ENCODE assay signal across 8 cellular contexts in the genomic region with DNA sequence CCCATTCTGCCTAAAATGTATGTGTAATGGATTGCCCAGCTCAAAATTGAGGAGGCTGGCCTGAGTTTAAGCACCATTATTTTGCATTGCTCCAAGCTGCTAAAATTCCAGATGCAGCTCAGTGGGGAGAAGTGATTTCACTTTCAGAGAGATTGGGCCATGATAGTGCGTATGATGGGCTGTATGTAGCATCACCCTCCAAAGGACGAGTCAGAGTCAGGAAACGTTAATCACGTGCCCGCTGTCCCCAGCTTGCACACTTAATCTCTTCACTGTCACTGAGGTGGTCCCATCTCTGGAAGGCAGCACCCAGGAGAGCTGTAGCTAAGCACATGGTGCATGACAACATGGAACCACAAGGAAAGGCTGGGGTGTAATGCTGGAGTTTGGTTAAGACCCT.
A peak's percentile ranks its signal among the peaks of the same experiment; 100 is the strongest.
DNase-seq lines count a peak whose midpoint lies in the region; ATAC-seq and TF ChIP-seq lines count a peak whose summit lies in the region.
"Not testable (repeated sequence)": the region's sequence is repeated elsewhere in the genome, so short reads cannot be mapped to it uniquely, and the experiment has no call there.

No MANE protein-coding gene starts in this region.

- not testable (repeated sequence) for H3K36me3 ChIP-seq in PC-3 (ENCODE audit: low read depth, low read length)

- H3K79me2 ChIP-seq in PC-3 (ENCODE audit: low read length): not testable (repeated sequence)

- CTCF ChIA-PET in PC-3 (lab: Charles Lee); activated CD8-positive, alpha-beta T cell treated with anti-CD3 and anti-CD28 coated beads for 36 hours (lab: Charles Lee): not testable (repeated sequence)

- not testable (repeated sequence) for TF ChIP-seq CTCF in PC-3 (conservative IDR thresholded peaks at IDR 0.05; ENCODE audit: low read depth, low read length); activated CD8-positive, alpha-beta T cell treated with anti-CD3 and anti-CD28 coated beads for 36 hours (IDR thresholded peaks at IDR 0.05)

- not testable (repeated sequence) for H4K20me1 ChIP-seq in PC-3 (ENCODE audit: low read length)

- not testable (repeated sequence) for H3F3A ChIP-seq in PC-3 (ENCODE audit: low read length, unreplicated experiment)

- H3K9me3 ChIP-seq in PC-3 (ENCODE audit: low read length): not testable (repeated sequence)

- peak; percentile 33; the same call in 1 of the 2 replicates for ATAC-seq in PC-3
- peak; percentile 61 for ATAC-seq in activated CD4-positive, CD25-positive, alpha-beta regulatory T cell treated with anti-CD3 and anti-CD28 coated beads, Interleukin-2, amount 50 U/mL, for 24 hours
- ATAC-seq in activated CD8-positive, alpha-beta T cell treated with anti-CD3 and anti-CD28 coated beads for 36 hours: peak; percentile 37
- ATAC-seq in activated T-helper 17 cell treated with anti-CD3 and anti-CD28 coated beads, Interleukin-2, amount 50 U/mL, for 72 hours (replicated peaks): peak; percentile 39
- ATAC-seq in activated naive CD8-positive, alpha-beta T cell treated with anti-CD3 and anti-CD28 coated beads, Interleukin-2, amount 50 U/mL, for 24 hours: peak; percentile 66
- peak; percentile 19 to 33 for ATAC-seq in stimulated activated naive B cell treated with anti-CD40 and anti-IgM and Interleukin-4, amounts not matched to agents 10 μg/mL and 1 μg/mL and 100 μg/mL, for 72 hours (replicated peaks)

- not testable (repeated sequence) for H3K9me2 ChIP-seq in PC-3 (replicated peaks; ENCODE audit: low read length)

- not testable (repeated sequence) for H3K27ac Mint-ChIP-seq in IgD-negative memory B cell; activated CD8-positive, alpha-beta T cell treated with anti-CD3 and anti-CD28 coated beads for 36 hours; activated T-helper 17 cell treated with anti-CD3 and anti-CD28 coated beads, Interleukin-2, amount 50 U/mL, for 72 hours; activated naive CD8-positive, alpha-beta T cell treated with anti-CD3 and anti-CD28 coated beads, Interleukin-2, amount 50 U/mL, for 24 hours; stimulated activated naive B cell treated with anti-CD40 and anti-IgM and Interleukin-4, amounts not matched to agents 10 μg/mL and 1 μg/mL and 100 μg/mL, for 72 hours

- not testable (repeated sequence) for H3K4me2 ChIP-seq in PC-3 (ENCODE audit: low read length)

- BruUV-seq in PC-3 (replicated peaks; lab: Mats Ljungman, UMichigan): not testable (repeated sequence)

- not testable (repeated sequence) for H2AFZ ChIP-seq in PC-3 (ENCODE audit: low read length)

- not testable (repeated sequence) for DNase-seq in PC-3; activated CD8-positive, alpha-beta T cell treated with anti-CD3 and anti-CD28 coated beads for 36 hours; activated naive CD8-positive, alpha-beta T cell treated with anti-CD3 and anti-CD28 coated beads, Interleukin-2, amount 50 U/mL, for 24 hours; stimulated activated naive B cell treated with anti-CD40 and anti-IgM and Interleukin-4, amounts not matched to agents 10 μg/mL and 1 μg/mL and 100 μg/mL, for 72 hours
- DNase-seq in stimulated activated CD4-positive, alpha-beta T cell treated with anti-CD3 and anti-CD28 coated beads, Interleukin-1b, Interleukin-23, amount 100 ng/mL, for 48 hours: peak; percentile 24

- intact Hi-C loops in PC-3 (cut with micrococcal nuclease); activated CD8-positive, alpha-beta T cell treated with anti-CD3 and anti-CD28 coated beads for 36 hours (cut with micrococcal nuclease): not testable (repeated sequence)

- H3K4me1 ChIP-seq in PC-3 (ENCODE audit: insufficient read depth, low read length): not testable (repeated sequence)

- not testable (repeated sequence) for H3K27me3 ChIP-seq in PC-3 (ENCODE audit: low read length)

- not testable (repeated sequence) for H3K4me3 ChIP-seq in PC-3 (ENCODE audit: low read length)

- peak overlapping the region in 3 of 4 donors; percentile 25 to 57 (median 55) for H3K4me3 Mint-ChIP-seq in IgD-negative memory B cell
- H3K4me3 Mint-ChIP-seq in activated CD8-positive, alpha-beta T cell treated with anti-CD3 and anti-CD28 coated beads for 36 hours; activated naive CD8-positive, alpha-beta T cell treated with anti-CD3 and anti-CD28 coated beads, Interleukin-2, amount 50 U/mL, for 24 hours; stimulated activated naive B cell treated with anti-CD40 and anti-IgM and Interleukin-4, amounts not matched to agents 10 μg/mL and 1 μg/mL and 100 μg/mL, for 72 hours: not testable (repeated sequence)
- peak overlapping the region; percentile 17 for H3K4me3 Mint-ChIP-seq in activated T-helper 17 cell treated with anti-CD3 and anti-CD28 coated beads, Interleukin-2, amount 50 U/mL, for 72 hours

- not testable (repeated sequence) for H3K4me1 Mint-ChIP-seq in IgD-negative memory B cell; activated CD8-positive, alpha-beta T cell treated with anti-CD3 and anti-CD28 coated beads for 36 hours (ENCODE audit: low read depth); activated T-helper 17 cell treated with anti-CD3 and anti-CD28 coated beads, Interleukin-2, amount 50 U/mL, for 72 hours; stimulated activated naive B cell treated with anti-CD40 and anti-IgM and Interleukin-4, amounts not matched to agents 10 μg/mL and 1 μg/mL and 100 μg/mL, for 72 hours
- peaks cover 11% of the 10 kb centered on the region for H3K4me1 Mint-ChIP-seq in activated naive CD8-positive, alpha-beta T cell treated with anti-CD3 and anti-CD28 coated beads, Interleukin-2, amount 50 U/mL, for 24 hours

- not testable (repeated sequence) for H3K36me3 Mint-ChIP-seq in IgD-negative memory B cell; activated CD8-positive, alpha-beta T cell treated with anti-CD3 and anti-CD28 coated beads for 36 hours (ENCODE audit: low read depth); activated T-helper 17 cell treated with anti-CD3 and anti-CD28 coated beads, Interleukin-2, amount 50 U/mL, for 72 hours (ENCODE audit: low read depth); activated naive CD8-positive, alpha-beta T cell treated with anti-CD3 and anti-CD28 coated beads, Interleukin-2, amount 50 U/mL, for 24 hours (ENCODE audit: low read depth); stimulated activated naive B cell treated with anti-CD40 and anti-IgM and Interleukin-4, amounts not matched to agents 10 μg/mL and 1 μg/mL and 100 μg/mL, for 72 hours

- H3K9ac ChIP-seq in PC-3 (ENCODE audit: low read length): not testable (repeated sequence)

- POLR2A ChIA-PET in PC-3 (lab: Charles Lee; ENCODE audit: unreplicated experiment); activated CD8-positive, alpha-beta T cell treated with anti-CD3 and anti-CD28 coated beads for 36 hours (lab: Charles Lee): not testable (repeated sequence)

- not testable (repeated sequence) for H3K9me3 Mint-ChIP-seq in IgD-negative memory B cell; activated CD8-positive, alpha-beta T cell treated with anti-CD3 and anti-CD28 coated beads for 36 hours; activated T-helper 17 cell treated with anti-CD3 and anti-CD28 coated beads, Interleukin-2, amount 50 U/mL, for 72 hours; activated naive CD8-positive, alpha-beta T cell treated with anti-CD3 and anti-CD28 coated beads, Interleukin-2, amount 50 U/mL, for 24 hours; stimulated activated naive B cell treated with anti-CD40 and anti-IgM and Interleukin-4, amounts not matched to agents 10 μg/mL and 1 μg/mL and 100 μg/mL, for 72 hours

- not testable (repeated sequence) for H3K27me3 Mint-ChIP-seq in IgD-negative memory B cell; activated CD8-positive, alpha-beta T cell treated with anti-CD3 and anti-CD28 coated beads for 36 hours; activated T-helper 17 cell treated with anti-CD3 and anti-CD28 coated beads, Interleukin-2, amount 50 U/mL, for 72 hours; activated naive CD8-positive, alpha-beta T cell treated with anti-CD3 and anti-CD28 coated beads, Interleukin-2, amount 50 U/mL, for 24 hours; stimulated activated naive B cell treated with anti-CD40 and anti-IgM and Interleukin-4, amounts not matched to agents 10 μg/mL and 1 μg/mL and 100 μg/mL, for 72 hours

- H3K27ac ChIP-seq in PC-3 (ENCODE audit: low read length): peak overlapping the region; percentile 36
